In the genomic region with DNA sequence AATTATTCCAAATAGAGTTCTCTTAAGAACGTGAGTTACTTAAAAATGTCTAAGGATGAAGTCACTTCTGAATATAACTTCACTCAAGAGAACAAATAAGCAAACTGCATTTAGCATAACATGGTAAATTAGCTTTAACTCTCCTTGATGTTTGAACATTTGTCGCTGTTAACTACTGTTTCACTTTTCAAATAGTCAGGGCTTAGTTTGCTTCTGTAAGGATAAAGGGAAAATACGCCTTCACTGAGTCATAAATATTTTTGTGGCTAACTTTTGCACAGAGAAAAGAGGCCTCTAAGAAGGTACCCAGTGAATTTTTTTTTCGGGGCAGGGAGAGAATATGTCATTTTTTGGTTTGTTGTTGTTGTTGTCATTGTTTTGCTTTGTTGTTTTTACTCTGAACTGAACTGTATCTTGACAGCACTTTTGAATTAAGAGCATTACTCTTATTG, we compare ENCODE assay signal across 10 cellular contexts. TPM values are rescaled to one million over a fixed set of nuclear protein-coding genes. Genes with fewer than 3 reads are reported as not detected.
A peak's percentile ranks its signal among the peaks of the same experiment; 100 is the strongest.
DNase-seq lines count a peak whose midpoint lies in the region; ATAC-seq, FAIRE-seq and TF ChIP-seq lines count a peak whose summit lies in the region.
"Had no signal": no experiment of that assay in that cellular context is flagged by ENCODE, and none has a peak within 500 bp of the region (broad histone marks: within the 10 kb centered on the region; RNA-seq: fewer than 3 reads in every experiment).

No MANE protein-coding gene starts in this region.

- peaks cover 3 to 7% of the 10 kb centered on the region in 2 experiments for H3K36me3 ChIP-seq in keratinocyte (ENCODE audit: control insufficient read depth in 2 of 2, extremely low read depth in 1 of 2, insufficient read depth in 2 of 2, low read length in 2 of 2)

- no peaks in the 10 kb centered on the region for H3K27me3 ChIP-seq in keratinocyte (ENCODE audit: control insufficient read depth, extremely low read depth, insufficient read depth, low read length)

- peak overlapping the region; percentile 87 for H3K4me3 Mint-ChIP-seq in activated naive CD4-positive, alpha-beta T cell treated with anti-CD3 and anti-CD28 coated beads, Interleukin-2, amount 50 U/mL, for 24 hours

- no peak overlapping the region for H2AFZ ChIP-seq in keratinocyte (ENCODE audit: control insufficient read depth, low read length)

- H3K4me1 ChIP-seq in keratinocyte (ENCODE audit: control insufficient read depth, extremely low read depth, insufficient read depth, low read length): peaks cover 81% of the 10 kb centered on the region

- no peak for TF ChIP-seq CTCF in keratinocyte (optimal IDR thresholded peaks at IDR 0.05 in 1 of 3, IDR thresholded peaks at IDR 0.05 in 1 of 3, conservative IDR thresholded peaks at IDR 0.05 in 1 of 3; ENCODE audit: extremely low read depth in 1 of 3, insufficient read depth in 2 of 3, low read length in 3 of 3)

- peaks cover 3% of the 10 kb centered on the region for H4K20me1 ChIP-seq in keratinocyte (ENCODE audit: control insufficient read depth, extremely low read depth, insufficient read depth, low read length)

- H3K27ac Mint-ChIP-seq in activated naive CD4-positive, alpha-beta T cell treated with anti-CD3 and anti-CD28 coated beads, Interleukin-2, amount 50 U/mL, for 24 hours: peak overlapping the region; percentile 99
- H3K27ac Mint-ChIP-seq in activated naive CD4-positive, alpha-beta T cell treated with anti-CD3 and anti-CD28 coated beads, Interleukin-2, amount 50 U/mL, for 72 hours: peak overlapping the region; percentile 99

- peaks cover 10% of the 10 kb centered on the region for H3K9me1 ChIP-seq in keratinocyte (ENCODE audit: control insufficient read depth, extremely low read depth, insufficient read depth, low read length)

- peaks cover 94% of the 10 kb centered on the region for H3K79me2 ChIP-seq in keratinocyte (ENCODE audit: control insufficient read depth, insufficient read depth, low read length)

- H3K36me3 Mint-ChIP-seq in activated naive CD4-positive, alpha-beta T cell treated with anti-CD3 and anti-CD28 coated beads, Interleukin-2, amount 50 U/mL, for 24 hours: peaks cover 10% of the 10 kb centered on the region
- peaks cover 4 to 72% of the 10 kb centered on the region in 2 donors for H3K36me3 Mint-ChIP-seq in activated naive CD4-positive, alpha-beta T cell treated with anti-CD3 and anti-CD28 coated beads, Interleukin-2, amount 50 U/mL, for 72 hours

- no peaks in the 10 kb centered on the region for H3K9me3 Mint-ChIP-seq in activated naive CD4-positive, alpha-beta T cell treated with anti-CD3 and anti-CD28 coated beads, Interleukin-2, amount 50 U/mL, for 24 hours
- no peaks in the 10 kb centered on the region for H3K9me3 Mint-ChIP-seq in activated naive CD4-positive, alpha-beta T cell treated with anti-CD3 and anti-CD28 coated beads, Interleukin-2, amount 50 U/mL, for 72 hours

- dilution Hi-C loops in keratinocyte (cut with MboI; ENCODE audit: extremely low pct_ligation_motif_present, low sequenced_read_pairs): no loop called here

- peak overlapping the region in 2 of 3 experiments; percentile 44 to 47 for H3K4me3 ChIP-seq in keratinocyte (ENCODE audit: control insufficient read depth in 2 of 3, extremely low read depth in 1 of 3, insufficient read depth in 2 of 3, low read depth in 1 of 3, low read length in 3 of 3)

- ATAC-seq in activated naive CD4-positive, alpha-beta T cell treated with anti-CD3 and anti-CD28 coated beads, Interleukin-2, amount 50 U/mL, for 72 hours: peak; percentile 34 to 42
- ATAC-seq in GM18870 (IDR thresholded peaks at IDR 0.05; ENCODE audit: unreplicated experiment): no peak
- ATAC-seq in HG03460 (IDR thresholded peaks at IDR 0.05; ENCODE audit: unreplicated experiment): no peak

- H3K4me2 ChIP-seq in keratinocyte (ENCODE audit: control insufficient read depth, extremely low read depth, insufficient read depth, low read depth, low read length): peak overlapping the region; percentile 74

- no peak for DNase-seq in activated naive CD4-positive, alpha-beta T cell (lab: John Stamatoyannopoulos, UW)
- no peak for DNase-seq in activated naive CD4-positive, alpha-beta T cell treated with anti-CD3 and anti-CD28 coated beads, Interleukin-2, amount 50 U/mL, for 72 hours (ENCODE audit: low spot score in 2 of 2)
- DNase-seq in keratinocyte (ENCODE audit: low read depth, low spot score): no peak
- DNase-seq in DMS 273 treated with DMSO at 0.1 percent for 48 hours (lab: John Stamatoyannopoulos, UW): no peak
- DNase-seq in GM03348 (ENCODE audit: low spot score): no peak
- DNase-seq: activated CD4-positive, alpha-beta T cell treated with anti-CD3 and anti-CD28 coated beads for 1 hour had no signal

- H3K9ac ChIP-seq in keratinocyte (ENCODE audit: control insufficient read depth, extremely low read depth, insufficient read depth, low read length): peak overlapping the region; percentile 45

- H3K4me1 Mint-ChIP-seq in activated naive CD4-positive, alpha-beta T cell treated with anti-CD3 and anti-CD28 coated beads, Interleukin-2, amount 50 U/mL, for 24 hours: peaks cover 97% of the 10 kb centered on the region

- H3K27ac ChIP-seq in keratinocyte (ENCODE audit: control insufficient read depth, insufficient read depth, low read length): peak overlapping the region; percentile 79

- H3K27me3 Mint-ChIP-seq in activated naive CD4-positive, alpha-beta T cell treated with anti-CD3 and anti-CD28 coated beads, Interleukin-2, amount 50 U/mL, for 24 hours: no peaks in the 10 kb centered on the region

- no peaks in the 10 kb centered on the region for H3K9me3 ChIP-seq in keratinocyte (ENCODE audit: control insufficient read depth, low read depth, low read length)

- no peak for FAIRE-seq in keratinocyte (lab: Jason Lieb, UNC)
- FAIRE-seq: endometrium had no signal

RNA-seq across cellular contexts. Expression of a gene that starts 8.1 kb away (rescaled TPM):
- total RNA-seq in activated naive CD4-positive, alpha-beta T cell treated with anti-CD3 and anti-CD28 coated beads, Interleukin-2, amount 50 U/mL, for 72 hours: 100 to 1,000 TPM in 1 of 2 donors, 10 to 100 TPM in 1; 52.6 to 113 TPM
- 53.3 to 67.4 TPM (median 61.6 TPM) in 3 replicates for polyA plus RNA-seq in keratinocyte
- 14.0 TPM for polyA plus RNA-seq in keratinocyte (2011; ENCODE audit: low read depth)
- 71.8 and 85.6 TPM in 2 replicates for polyA plus RNA-seq in keratinocyte (2011; cell fraction: cytosol; rRNA removed)
- 107 and 110 TPM in 2 replicates for polyA plus RNA-seq in keratinocyte (2011; cell fraction: nucleus; rRNA removed)
- 42.2 and 66.1 TPM in 2 replicates for polyA plus RNA-seq in keratinocyte (2012; ENCODE audit: low replicate concordance)
- polyA minus RNA-seq in keratinocyte: 65.6 to 73.7 TPM (median 70.3 TPM) in 3 replicates
- 61.6 TPM for polyA minus RNA-seq in keratinocyte (2011; cell fraction: cytosol; rRNA and poly(A)+ RNA removed)
- polyA minus RNA-seq in keratinocyte (2011; cell fraction: nucleus; rRNA and poly(A)+ RNA removed): 38.7 and 64.7 TPM in 2 replicates

Comparison
In these comparisons a context has a peak if more than half of its experiments do, and no peak if none do; other contexts are left out.
1. ATAC-seq: peak in activated naive CD4-positive, alpha-beta T cell treated with anti-CD3 and anti-CD28 coated beads, Interleukin-2, amount 50 U/mL, for 72 hours (2 of 2); none in GM18870 (single experiment) and HG03460 (single experiment).